Comparison of ENCODE assay signal across 1 cellular context in genomic region chr3:128068156-128068620, GRCh38.
TF ChIP-seq lines count a peak whose summit lies in the region.

No MANE protein-coding gene starts in this region.

TF ChIP-seq in H1, 55 proteins besides CTCF, POLR2A, EP300 and RAD21 (continued from another document):
- TF ChIP-seq, protein P1, sequence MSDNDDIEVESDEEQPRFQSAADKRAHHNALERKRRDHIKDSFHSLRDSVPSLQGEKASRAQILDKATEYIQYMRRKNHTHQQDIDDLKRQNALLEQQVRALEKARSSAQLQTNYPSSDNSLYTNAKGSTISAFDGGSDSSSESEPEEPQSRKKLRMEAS (IDR thresholded peaks at IDR 0.05) = peak; percentile 73
- TF ChIP-seq JUN (IDR thresholded peaks at IDR 0.05; ENCODE audit: low read depth, low read length) (no peak), BRCA1 (IDR thresholded peaks at IDR 0.05; ENCODE audit: low read depth, low read length) (no peak)
